ENCODE assay signal across 13 cellular contexts in genomic region chr2:215712219-215712849, GRCh38.
DNase-seq lines count a peak whose midpoint lies in the region; ATAC-seq and TF ChIP-seq lines count a peak whose summit lies in the region.
"Had no signal": no experiment of that assay in that cellular context is flagged by ENCODE, and none has a peak within 500 bp of the region (broad histone marks: within the 10 kb centered on the region; RNA-seq: fewer than 3 reads in every experiment).

No MANE protein-coding gene starts in this region.

- H3K36me3 ChIP-seq in smooth muscle cell (ENCODE audit: low read depth): no peaks in the 10 kb centered on the region

- H3K9me3 ChIP-seq in smooth muscle cell (replicated peaks; ENCODE audit: low read depth): no peaks in the 10 kb centered on the region

- no peak overlapping the region for H2AFZ ChIP-seq in smooth muscle cell (ENCODE audit: low read depth)

- peak overlapping the region; percentile 50; the same call in 1 of the 2 replicates for H3K4me3 Mint-ChIP-seq in HFFc6
- H3K4me3 Mint-ChIP-seq in dendritic cell treated with granulocyte-macrophage colony-stimulating factor and Interleukin-4, amounts not matched to agents 40 ng/mL and 50 ng/mL, for 4 days: no peak overlapping the region
- H3K4me3 Mint-ChIP-seq: stimulated activated naive B cell treated with anti-CD40 and anti-IgM and Interleukin-4, amounts not matched to agents 10 μg/mL and 1 μg/mL and 100 μg/mL, for 72 hours had no signal

- DNase-seq in HFFc6 (no peak), left kidney (ENCODE audit: low read depth, low spot score) (peak; percentile 23), smooth muscle cell (lab: John Stamatoyannopoulos, UW; ENCODE audit: unreplicated experiment) (no peak), COR-L47 (lab: John Stamatoyannopoulos, UW) (no peak), cortex of kidney (lab: John Stamatoyannopoulos, UW) (no peak)
- DNase-seq in activated naive CD4-positive, alpha-beta T cell treated with anti-CD3 and anti-CD28 coated beads, Interleukin-2, amount 50 U/mL, for 72 hours (ENCODE audit: low spot score in 2 of 2): no peak
- DNase-seq: central memory CD4-positive, alpha-beta T cell; Kasumi-1; kidney; NCI-H2081; stimulated activated naive B cell treated with anti-CD40 and anti-IgM and Interleukin-4, amounts not matched to agents 10 μg/mL and 1 μg/mL and 100 μg/mL, for 72 hours had no signal

- no peaks in the 10 kb centered on the region; the same call in 1 of the 2 replicates for H3K9me3 Mint-ChIP-seq in HFFc6
- H3K9me3 Mint-ChIP-seq in dendritic cell treated with granulocyte-macrophage colony-stimulating factor and Interleukin-4, amounts not matched to agents 40 ng/mL and 50 ng/mL, for 4 days: no peaks in the 10 kb centered on the region
- H3K9me3 Mint-ChIP-seq in activated naive CD4-positive, alpha-beta T cell treated with anti-CD3 and anti-CD28 coated beads, Interleukin-2, amount 50 U/mL, for 72 hours: peaks cover 0 to 6% of the 10 kb centered on the region in 2 donors
- H3K9me3 Mint-ChIP-seq: stimulated activated naive B cell treated with anti-CD40 and anti-IgM and Interleukin-4, amounts not matched to agents 10 μg/mL and 1 μg/mL and 100 μg/mL, for 72 hours had no signal

- peaks cover 25% of the 10 kb centered on the region for H3K4me1 ChIP-seq in smooth muscle cell (ENCODE audit: low read depth)

- no peaks in the 10 kb centered on the region for H4K20me1 ChIP-seq in smooth muscle cell (ENCODE audit: low read depth)

- 17% methylated on average over 3 of the region's 3 CpGs for WGBS in smooth muscle cell (ENCODE audit: low lambda C conversion rate)

- no peaks in the 10 kb centered on the region for H3K27me3 ChIP-seq in smooth muscle cell (ENCODE audit: low read depth)

- H3K27ac ChIP-seq in smooth muscle cell (ENCODE audit: low read depth): peak overlapping the region; percentile 94

- H3K4me1 Mint-ChIP-seq in HFFc6 (ENCODE audit: low read depth): peaks cover 56% of the 10 kb centered on the region
- peaks cover 78% of the 10 kb centered on the region for H3K4me1 Mint-ChIP-seq in dendritic cell treated with granulocyte-macrophage colony-stimulating factor and Interleukin-4, amounts not matched to agents 40 ng/mL and 50 ng/mL, for 4 days (ENCODE audit: low read depth)
- H3K4me1 Mint-ChIP-seq: stimulated activated naive B cell treated with anti-CD40 and anti-IgM and Interleukin-4, amounts not matched to agents 10 μg/mL and 1 μg/mL and 100 μg/mL, for 72 hours had no signal

- TF ChIP-seq CTCF in HFFc6 (IDR thresholded peaks at IDR 0.05): no peak
- no peak for TF ChIP-seq CTCF in smooth muscle cell (IDR thresholded peaks at IDR 0.05; ENCODE audit: borderline replicate concordance, insufficient read depth, poor library complexity, severe bottlenecking)

- peaks cover 50% of the 10 kb centered on the region for H3F3A ChIP-seq in smooth muscle cell (ENCODE audit: low read depth)

- no peaks in the 10 kb centered on the region for H3K27me3 Mint-ChIP-seq in HFFc6 (ENCODE audit: insufficient read depth)
- peaks cover 2% of the 10 kb centered on the region for H3K27me3 Mint-ChIP-seq in dendritic cell treated with granulocyte-macrophage colony-stimulating factor and Interleukin-4, amounts not matched to agents 40 ng/mL and 50 ng/mL, for 4 days

- peaks cover 3% of the 10 kb centered on the region; the same call in 1 of the 2 replicates for H3K36me3 Mint-ChIP-seq in HFFc6 (ENCODE audit: low read depth)
- no peaks in the 10 kb centered on the region for H3K36me3 Mint-ChIP-seq in dendritic cell treated with granulocyte-macrophage colony-stimulating factor and Interleukin-4, amounts not matched to agents 40 ng/mL and 50 ng/mL, for 4 days (ENCODE audit: low read depth)
- no peaks in the 10 kb centered on the region for H3K36me3 Mint-ChIP-seq in activated naive CD4-positive, alpha-beta T cell treated with anti-CD3 and anti-CD28 coated beads, Interleukin-2, amount 50 U/mL, for 72 hours
- H3K36me3 Mint-ChIP-seq: stimulated activated naive B cell treated with anti-CD40 and anti-IgM and Interleukin-4, amounts not matched to agents 10 μg/mL and 1 μg/mL and 100 μg/mL, for 72 hours had no signal

- intact Hi-C loops in dendritic cell treated with granulocyte-macrophage colony-stimulating factor and Interleukin-4, amounts not matched to agents 40 ng/mL and 50 ng/mL, for 4 days (cut with micrococcal nuclease): loop anchor here (10.0 kb wide), 1 partner anchor 258 kb away; no protein-coding TSS in a partner anchor

- peak overlapping the region; percentile 69 for H3K4me2 ChIP-seq in smooth muscle cell

- H3K27ac Mint-ChIP-seq in HFFc6: peak overlapping the region; percentile 66
- H3K27ac Mint-ChIP-seq in dendritic cell treated with granulocyte-macrophage colony-stimulating factor and Interleukin-4, amounts not matched to agents 40 ng/mL and 50 ng/mL, for 4 days: peak overlapping the region; percentile 85
- H3K27ac Mint-ChIP-seq in activated naive CD4-positive, alpha-beta T cell treated with anti-CD3 and anti-CD28 coated beads, Interleukin-2, amount 50 U/mL, for 72 hours: no peak overlapping the region
- H3K27ac Mint-ChIP-seq: stimulated activated naive B cell treated with anti-CD40 and anti-IgM and Interleukin-4, amounts not matched to agents 10 μg/mL and 1 μg/mL and 100 μg/mL, for 72 hours had no signal

- no peak overlapping the region for H3K4me3 ChIP-seq in smooth muscle cell

- H3K79me2 ChIP-seq in smooth muscle cell (ENCODE audit: low read depth): peaks cover 4% of the 10 kb centered on the region

- peak overlapping the region; percentile 75 for H3K9ac ChIP-seq in smooth muscle cell (ENCODE audit: low read depth)

- ATAC-seq in HG03108 (IDR thresholded peaks at IDR 0.05; ENCODE audit: unreplicated experiment): no peak
- ATAC-seq in activated naive CD4-positive, alpha-beta T cell treated with anti-CD3 and anti-CD28 coated beads, Interleukin-2, amount 50 U/mL, for 72 hours: no peak
- ATAC-seq: stimulated activated naive B cell treated with anti-CD40 and anti-IgM and Interleukin-4, amounts not matched to agents 10 μg/mL and 1 μg/mL and 100 μg/mL, for 72 hours had no signal

Comparison
In these comparisons a context has a peak if more than half of its experiments do, and no peak if none do; other contexts are left out.
1. H3K27ac Mint-ChIP-seq: peak in HFFc6 (single experiment) and dendritic cell treated with granulocyte-macrophage colony-stimulating factor and Interleukin-4, amounts not matched to agents 40 ng/mL and 50 ng/mL, for 4 days (single experiment); none in activated naive CD4-positive, alpha-beta T cell treated with anti-CD3 and anti-CD28 coated beads, Interleukin-2, amount 50 U/mL, for 72 hours (0 of 2).